In genomic region chr3:37603722-37604121, GRCh38 we compare ENCODE assay signal across 27 cellular contexts.
DNase-seq lines count a peak whose midpoint lies in the region; ATAC-seq, FAIRE-seq and TF ChIP-seq lines count a peak whose summit lies in the region.
"Had no signal": no experiment of that assay in that cellular context is flagged by ENCODE, and none has a peak within 500 bp of the region (broad histone marks: within the 10 kb centered on the region; RNA-seq: fewer than 3 reads in every experiment).

No MANE protein-coding gene starts in this region.

- intact Hi-C loops in aorta (cut with DNase I) = loop anchor here in 1 of 2 donors (5.0 kb wide), 1 partner anchor 39 kb away; no protein-coding TSS in a partner anchor
- intact Hi-C loops in transverse colon (cut with DNase I; ENCODE audit: low total_unique reads) = no loop called here

- H4K5ac ChIP-seq in H1 (ENCODE audit: insufficient read length, low read depth, low read length) = no peak overlapping the region

- no peak overlapping the region for H2BK12ac ChIP-seq in H1 (ENCODE audit: low read depth, low read length)

- no peak overlapping the region for H3K56ac ChIP-seq in H1 (replicated peaks; ENCODE audit: insufficient read length, low read depth, low read length)

- H3K79me2 ChIP-seq in H1 (ENCODE audit: control insufficient read depth in 1 of 2, insufficient read depth in 2 of 2, low read length in 2 of 2) = no peaks in the 10 kb centered on the region

- no peak overlapping the region for H2AK5ac ChIP-seq in H1 (ENCODE audit: low read depth, low read length)

- CTCF ChIA-PET in H1 (lab: Charles Lee; ENCODE audit: partially characterized antibody) = interaction anchor here (0.6 to 1.6 kb wide), 13 partner anchors 10 to 200 kb away, joined by 3 to 7 read pairs (median 3); no protein-coding TSS in a partner anchor

- H3K4ac ChIP-seq in H1 (replicated peaks; ENCODE audit: insufficient read length, low read depth, low read length) = no peak overlapping the region

- no peak overlapping the region for H3K9ac ChIP-seq in H1 (replicated peaks in 1 of 4; ENCODE audit: extremely low read depth in 1 of 4, low read depth in 3 of 4, low read length in 3 of 4)

- H3K9me3 ChIP-seq in H1 (ENCODE audit: insufficient read depth in 2 of 2, low read depth in 1 of 2, low read length in 1 of 2) = no peaks in the 10 kb centered on the region
- H3K9me3 ChIP-seq in aorta (ENCODE audit: control insufficient read depth, low read length) = no peaks in the 10 kb centered on the region
- no peaks in the 10 kb centered on the region for H3K9me3 ChIP-seq in transverse colon
- H3K9me3 ChIP-seq: heart left ventricle, ovary had no signal

- no peak overlapping the region for H2BK120ac ChIP-seq in H1 (replicated peaks; ENCODE audit: low read depth, low read length)

- peak; percentile 33 to 52 for TF ChIP-seq RAD21 in H1 (IDR thresholded peaks at IDR 0.05 in 1 of 2, conservative IDR thresholded peaks at IDR 0.05 in 1 of 2; ENCODE audit: low read depth in 2 of 2, low read length in 2 of 2)

- ATAC-seq in aorta (ENCODE audit: low FRiP score) = no peak
- ATAC-seq in HG03442 (IDR thresholded peaks at IDR 0.05; ENCODE audit: unreplicated experiment) = no peak
- ATAC-seq in HG03354 (IDR thresholded peaks at IDR 0.05; ENCODE audit: poor library complexity, severe bottlenecking, unreplicated experiment) = no peak
- ATAC-seq: heart left ventricle, HepG2, left cardiac atrium had no signal

- H3K23me2 ChIP-seq in H1 (ENCODE audit: low read depth, low read length) = no peaks in the 10 kb centered on the region

- no peak for TF ChIP-seq POLR2A in NB4 (IDR thresholded peaks at IDR 0.05; ENCODE audit: extremely low read depth, insufficient read length)
- no peak for TF ChIP-seq POLR2A in H1 (IDR thresholded peaks at IDR 0.05; ENCODE audit: control extremely low read depth in 1 of 2, low read depth in 2 of 2, low read length in 2 of 2)
- no peak for TF ChIP-seq POLR2A in transverse colon (IDR thresholded peaks at IDR 0.05)

- no peaks in the 10 kb centered on the region for H3K79me1 ChIP-seq in H1 (ENCODE audit: low read depth, low read length)

- H3K14ac ChIP-seq in H1 (ENCODE audit: insufficient read length) = no peak overlapping the region

- TF ChIP-seq EP300 in H1 (IDR thresholded peaks at IDR 0.05; ENCODE audit: borderline replicate concordance in 1 of 2, low read depth in 2 of 2, low read length in 2 of 2) = no peak
- TF ChIP-seq EP300 in transverse colon (IDR thresholded peaks at IDR 0.05; ENCODE audit: low read depth) = no peak

- H4K91ac ChIP-seq in H1 (replicated peaks; ENCODE audit: insufficient read length, low read length) = no peak overlapping the region

- TF ChIP-seq CTCF in GM12873 (IDR thresholded peaks at IDR 0.05; ENCODE audit: insufficient read depth, low read depth, low read length, missing control alignments) (peak; percentile 30), NB4 (IDR thresholded peaks at IDR 0.05; ENCODE audit: low read depth, low read length) (peak; percentile 6), H1 (IDR thresholded peaks at IDR 0.05; ENCODE audit: control extremely low read depth in 1 of 3, insufficient read depth in 1 of 3, low read depth in 1 of 3, low read length in 3 of 3) (peak; percentile 34 to 58 (median 37); a peak in 3 of 4 replicates), transverse colon (IDR thresholded peaks at IDR 0.05) (no peak)

- H3K23ac ChIP-seq in H1 (ENCODE audit: insufficient read length) = no peak overlapping the region

- no peak overlapping the region for H3K4me3 ChIP-seq in NB4 (ENCODE audit: low read depth, low read length)
- H3K4me3 ChIP-seq in H1 (ENCODE audit: extremely low read depth in 1 of 4, insufficient read depth in 2 of 4, low read depth in 3 of 4, low read length in 4 of 4) = no peak overlapping the region
- no peak overlapping the region for H3K4me3 ChIP-seq in aorta (ENCODE audit: low read length in 2 of 2)
- H3K4me3 ChIP-seq in transverse colon = no peak overlapping the region
- H3K4me3 ChIP-seq: heart left ventricle, ovary had no signal

- no peaks in the 10 kb centered on the region for H3K27me3 ChIP-seq in H1 (replicated peaks in 1 of 4; ENCODE audit: control insufficient read depth in 3 of 4, extremely low read depth in 1 of 4, insufficient read depth in 3 of 4, low read length in 3 of 4)
- H3K27me3 ChIP-seq in aorta (ENCODE audit: control insufficient read depth in 1 of 2, insufficient read depth in 2 of 2, low read length in 1 of 2) = no peaks in the 10 kb centered on the region
- no peaks in the 10 kb centered on the region for H3K27me3 ChIP-seq in transverse colon
- H3K27me3 ChIP-seq: heart left ventricle, ovary had no signal

- H2BK15ac ChIP-seq in H1 (ENCODE audit: low read length) = no peak overlapping the region

- FAIRE-seq in H1 (lab: Jason Lieb, UNC) = no peak
- FAIRE-seq: bronchial epithelial cell, HepG2, small intestine had no signal

- H2BK5ac ChIP-seq in H1 (ENCODE audit: low read depth, low read length) = no peak overlapping the region

- no peak overlapping the region for H3K4me2 ChIP-seq in H1 (ENCODE audit: insufficient read depth in 1 of 2, low read depth in 2 of 2, low read length in 2 of 2)

- in situ Hi-C loops in transverse colon (cut with MboI; ENCODE audit: low pct_ligation_motif_present in 1 of 4, low pct_unique_long_range_greater_than_20kb in 1 of 4, low sequenced_read_pairs in 3 of 4) = no loop called here

- H3K18ac ChIP-seq in H1 (ENCODE audit: extremely low read depth, low read length) = no peak overlapping the region

- no peak overlapping the region for H4K8ac ChIP-seq in H1 (ENCODE audit: extremely low read depth, insufficient read depth, low read length)

- no peak overlapping the region for H3K27ac ChIP-seq in H1 (ENCODE audit: low read depth, low read length)
- peak overlapping the region; percentile 61 to 80 for H3K27ac ChIP-seq in aorta (ENCODE audit: low read depth in 1 of 2, low read length in 2 of 2)
- H3K27ac ChIP-seq in transverse colon = no peak overlapping the region
- H3K27ac ChIP-seq: heart left ventricle, ovary, RWPE1 had no signal

- no peaks in the 10 kb centered on the region; a peak in 1 of 7 replicates for H3K4me1 ChIP-seq in H1 (replicated peaks in 1 of 4; ENCODE audit: control insufficient read depth in 3 of 4, insufficient read depth in 4 of 4, low read length in 3 of 4)
- H3K4me1 ChIP-seq in aorta (ENCODE audit: control insufficient read depth in 1 of 2, insufficient read depth in 2 of 2, low read length in 2 of 2) = peaks cover 6 to 29% of the 10 kb centered on the region in 2 donors
- H3K4me1 ChIP-seq in transverse colon = peaks cover 0 to 18% (median 10%) of the 10 kb centered on the region in 4 donors

- no peaks in the 10 kb centered on the region for H4K20me1 ChIP-seq in H1 (replicated peaks in 1 of 2; ENCODE audit: control insufficient read depth in 1 of 2, insufficient read depth in 2 of 2, low read length in 2 of 2)

- H3K36me3 ChIP-seq in H1 (ENCODE audit: control insufficient read depth in 2 of 4, insufficient read depth in 4 of 4, low read length in 3 of 4) = no peaks in the 10 kb centered on the region
- no peaks in the 10 kb centered on the region for H3K36me3 ChIP-seq in aorta (ENCODE audit: control insufficient read depth in 1 of 2, insufficient read depth in 2 of 2, low read length in 1 of 2)
- H3K36me3 ChIP-seq in transverse colon = no peaks in the 10 kb centered on the region
- H3K36me3 ChIP-seq: ovary had no signal

- H2AFZ ChIP-seq in H1 (ENCODE audit: low read length) = no peak overlapping the region

- no peak overlapping the region for H2BK20ac ChIP-seq in H1 (ENCODE audit: low read length)

- WGBS in H1 (ENCODE audit: extremely low coverage in 1 of 2, insufficient coverage in 1 of 2, insufficient read length in 1 of 2, insufficient replicate concordance in 2 of 2, low coverage in 1 of 2, low lambda C conversion rate in 2 of 2, missing lambda C conversion rate in 1 of 2), 2 experiments = 100% methylated on average over 1 of the region's 1 CpG; no CpG with 5 or more reads in 1 of the 2 experiments
- 95 to 97% methylated on average over 1 of the region's 1 CpG for WGBS in aorta, 2 donors
- WGBS in transverse colon (ENCODE audit: low coverage in 1 of 2), 2 donors = 91% methylated on average over 1 of the region's 1 CpG; no CpG with 5 or more reads in 1 of the 2 donors

- DNase-seq in NB4 (ENCODE audit: low read depth) = peak; percentile 4
- DNase-seq in H1 (ENCODE audit: low read depth in 1 of 2, low spot score in 2 of 2) = no peak
- DNase-seq in aorta = no peak
- no peak for DNase-seq in transverse colon
- DNase-seq: activated CD4-positive, alpha-beta T cell treated with anti-CD3 and anti-CD28 coated beads, Interleukin-2, amount 50 U/mL, for 4 hours; activated naive CD4-positive, alpha-beta T cell treated with anti-CD3 and anti-CD28 coated beads, Interleukin-2, amount 10 ng/mL, durations not matched to agents 7 days and 5 days; amniotic stem cell; CD4-positive, CD25-positive, alpha-beta regulatory T cell; effector CD8-positive, alpha-beta T cell; foreskin fibroblast; heart left ventricle; left cardiac atrium; NCI-H1092 treated with DMSO at 0.1 percent for 48 hours; NCI-H2029 treated with DMSO at 0.1 percent for 48 hours; NCI-H226; ovary; retina; small intestine; stimulated activated CD8-positive, alpha-beta memory T cell treated with anti-CD3 and anti-CD28 coated beads, Interleukin-4, amount 100 ng/mL, for 48 hours; T-helper 1 cell; trophoblast cell had no signal

- POLR2A ChIA-PET in H1 (lab: Charles Lee; ENCODE audit: partially characterized antibody) = interaction anchor here (1.7 kb wide), 1 partner anchor 131 kb away, joined by 3 read pairs; no protein-coding TSS in a partner anchor

TF ChIP-seq in H1, 55 proteins besides CTCF, POLR2A, EP300 and RAD21 (continues in another document):
- TF ChIP-seq SIN3A (conservative IDR thresholded peaks at IDR 0.05 in 1 of 2, IDR thresholded peaks at IDR 0.05 in 1 of 2; ENCODE audit: low read depth in 1 of 2, low read length in 2 of 2) (no peak), YY1 (IDR thresholded peaks at IDR 0.05; ENCODE audit: low read depth, low read length) (no peak), TBP (IDR thresholded peaks at IDR 0.05; ENCODE audit: low read depth, low read length) (no peak), GTF2F1 (IDR thresholded peaks at IDR 0.05; ENCODE audit: borderline replicate concordance, low read depth, low read length) (no peak), CHD1 (IDR thresholded peaks at IDR 0.05; ENCODE audit: low read depth, low read length) (no peak), TCF12 (IDR thresholded peaks at IDR 0.05; ENCODE audit: low read depth, low read length) (no peak)

Comparison
In these comparisons a context has a peak if more than half of its experiments do, and no peak if none do; other contexts are left out.
1. CTCF ChIP-seq: peak in GM12873 (single experiment), NB4 (single experiment) and H1 (3 of 3); none in transverse colon (0 of 5).
2. H3K27ac ChIP-seq: peak in aorta (2 of 2); none in H1 (single experiment) and transverse colon (0 of 4).